In the genomic region with DNA sequence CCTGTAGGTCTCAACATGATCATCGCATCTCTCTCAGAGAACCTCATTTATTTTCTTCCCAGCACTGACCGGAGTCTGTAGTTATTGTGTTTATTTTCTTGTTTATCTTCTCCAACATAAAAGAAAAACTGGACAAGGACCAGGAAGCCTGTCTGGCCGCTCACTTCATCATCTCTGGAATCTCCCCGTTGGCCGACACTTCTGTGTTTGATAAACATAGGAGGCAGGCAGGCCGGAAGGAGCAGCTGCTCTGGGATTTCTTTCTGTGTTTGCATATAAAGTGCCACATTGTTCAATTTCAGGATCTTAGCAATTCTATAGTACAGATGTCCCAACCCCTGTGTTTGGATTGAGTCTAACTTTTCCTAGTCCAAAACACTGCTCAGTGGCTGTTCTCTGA, we compare ENCODE assay signal across 16 cellular contexts.
"Had no signal": no experiment of that assay in that cellular context is flagged by ENCODE, and none has a peak within 500 bp of the region (broad histone marks: within the 10 kb centered on the region; RNA-seq: fewer than 3 reads in every experiment).

No MANE protein-coding gene starts in this region.

- H3K4me3 Mint-ChIP-seq: brain; central memory CD8-positive, alpha-beta T cell; dendritic cell treated with granulocyte-macrophage colony-stimulating factor and Interleukin-4, amounts not matched to agents 40 ng/mL and 50 ng/mL, for 4 days; endodermal cell; nephron progenitor cell; stimulated activated effector memory CD8-positive, alpha-beta T cell treated with anti-CD3 and anti-CD28 coated beads, Interleukin-12 subunit alpha, Interleukin-12 subunit beta, amount 100 ng/mL, for 72 hours; type B pancreatic cell had no signal

- H3K36me3 ChIP-seq: ovary had no signal

- H3K4me1 Mint-ChIP-seq: brain; central memory CD8-positive, alpha-beta T cell; endodermal cell; nephron progenitor cell; stimulated activated effector memory CD8-positive, alpha-beta T cell treated with anti-CD3 and anti-CD28 coated beads, Interleukin-12 subunit alpha, Interleukin-12 subunit beta, amount 100 ng/mL, for 72 hours had no signal

- H3K9me3 Mint-ChIP-seq: central memory CD8-positive, alpha-beta T cell; stimulated activated effector memory CD8-positive, alpha-beta T cell treated with anti-CD3 and anti-CD28 coated beads, Interleukin-12 subunit alpha, Interleukin-12 subunit beta, amount 100 ng/mL, for 72 hours had no signal

- H3K27ac ChIP-seq: ovary had no signal

- H3K27ac Mint-ChIP-seq: brain; dendritic cell treated with granulocyte-macrophage colony-stimulating factor and Interleukin-4, amounts not matched to agents 40 ng/mL and 50 ng/mL, for 4 days; nephron progenitor cell; stimulated activated effector memory CD8-positive, alpha-beta T cell treated with anti-CD3 and anti-CD28 coated beads, Interleukin-12 subunit alpha, Interleukin-12 subunit beta, amount 100 ng/mL, for 72 hours; type B pancreatic cell had no signal

- H3K27me3 Mint-ChIP-seq: brain; central memory CD8-positive, alpha-beta T cell; dendritic cell treated with granulocyte-macrophage colony-stimulating factor and Interleukin-4, amounts not matched to agents 40 ng/mL and 50 ng/mL, for 4 days; type B pancreatic cell had no signal

- H3K4me3 ChIP-seq: ovary, smooth muscle cell had no signal

- ATAC-seq: activated CD4-positive, CD25-positive, alpha-beta regulatory T cell treated with anti-CD3 and anti-CD28 coated beads, Interleukin-2, amount 50 U/mL, for 24 hours; left colon; stimulated activated effector memory CD8-positive, alpha-beta T cell treated with anti-CD3 and anti-CD28 coated beads, Interleukin-12 subunit alpha, Interleukin-12 subunit beta, amount 100 ng/mL, for 72 hours had no signal

- DNase-seq: activated naive CD4-positive, alpha-beta T cell treated with anti-CD3 and anti-CD28 coated beads, Interleukin-2, amount 50 U/mL, for 16 hours; amniotic stem cell; endodermal cell; erythroblast; left colon; mammary epithelial cell; nephron progenitor cell; ovary; T-helper 2 cell had no signal

- H3K27me3 ChIP-seq: ovary had no signal
